Comparison of ENCODE assay signal across 18 cellular contexts in the genomic region with DNA sequence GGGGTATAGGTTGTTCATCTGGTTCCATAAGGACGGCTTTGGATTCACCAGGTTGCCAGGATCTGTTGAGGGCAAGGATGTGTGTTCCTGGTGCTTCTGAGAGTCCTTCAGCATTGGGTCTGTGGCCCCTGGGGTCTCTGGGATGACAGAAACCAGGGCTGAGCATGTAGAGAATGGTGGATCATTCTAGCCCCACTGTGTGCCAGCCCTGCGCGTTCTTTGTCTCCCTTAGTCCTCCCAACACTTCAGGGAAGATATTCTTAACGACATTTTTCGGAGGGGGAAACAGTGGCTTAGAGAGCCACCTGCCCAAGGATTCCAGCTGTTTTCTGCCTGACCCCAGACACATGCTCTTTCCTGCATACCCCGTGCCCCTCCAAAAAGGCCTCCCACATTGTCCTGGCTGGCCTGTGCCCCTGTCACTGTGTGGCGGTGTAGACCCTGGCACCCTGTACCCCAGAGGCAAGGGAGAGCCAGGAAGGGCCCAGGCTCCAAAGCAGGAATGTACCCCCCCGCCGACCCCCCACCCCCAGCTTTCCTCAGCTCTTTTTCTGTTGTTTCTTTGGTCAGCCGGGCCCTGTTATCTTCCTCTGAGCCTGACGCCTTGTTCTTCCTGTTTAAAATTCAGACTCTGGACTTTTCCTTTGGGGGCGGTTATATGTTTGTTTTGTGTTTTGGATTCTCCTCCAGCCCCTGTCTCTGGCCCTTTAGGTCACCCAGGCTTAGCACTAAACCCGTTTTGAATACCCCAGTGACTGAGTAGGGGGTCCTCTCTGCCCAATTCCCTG. TPM values are rescaled to one million over a fixed set of nuclear protein-coding genes. Genes with fewer than 3 reads are reported as not detected.
DNase-seq lines count a peak whose midpoint lies in the region; ATAC-seq and TF ChIP-seq lines count a peak whose summit lies in the region.
"Had no signal": no experiment of that assay in that cellular context is flagged by ENCODE, and none has a peak within 500 bp of the region (broad histone marks: within the 10 kb centered on the region; RNA-seq: fewer than 3 reads in every experiment).

No MANE protein-coding gene starts in this region.

- H3K79me2 ChIP-seq in hepatocyte: no peaks in the 10 kb centered on the region

- ATAC-seq in HG02678 (IDR thresholded peaks at IDR 0.05; ENCODE audit: unreplicated experiment): no peak
- ATAC-seq: body of pancreas had no signal

- intact Hi-C loops in ascending aorta (cut with DNase I): no loop called here

- POLR2A ChIA-PET in AG04450 (lab: Yijun Ruan, JAX): interaction anchor here (0.9 kb wide), 1 partner anchor 56 kb away, joined by 5 read pairs; no protein-coding TSS in a partner anchor

- no peaks in the 10 kb centered on the region for H3K9me3 Mint-ChIP-seq in activated naive CD8-positive, alpha-beta T cell treated with anti-CD3 and anti-CD28 coated beads for 36 hours
- H3K9me3 Mint-ChIP-seq: activated B cell treated with CpG ODN at 0.5 μM for 24 hours had no signal

- H3K4me3 Mint-ChIP-seq in activated naive CD8-positive, alpha-beta T cell treated with anti-CD3 and anti-CD28 coated beads for 36 hours: no peak overlapping the region
- H3K4me3 Mint-ChIP-seq: activated B cell treated with CpG ODN at 0.5 μM for 24 hours had no signal

- H4K20me1 ChIP-seq in hepatocyte (ENCODE audit: insufficient read depth, poor library complexity, severe bottlenecking): no peaks in the 10 kb centered on the region

- DNase-seq in AG04450 (ENCODE audit: low read depth, low spot score) (no peak), ascending aorta (ENCODE audit: low spot score in 2 of 2) (no peak), hepatocyte (ENCODE audit: low spot score) (peak; percentile 24), NCI-H748 (lab: John Stamatoyannopoulos, UW; ENCODE audit: unreplicated experiment) (no peak), NCI-H1048 (lab: John Stamatoyannopoulos, UW) (no peak)
- no peak for DNase-seq in activated naive CD8-positive, alpha-beta T cell treated with anti-CD3 and anti-CD28 coated beads for 36 hours
- DNase-seq: activated B cell treated with CpG ODN at 0.5 μM for 24 hours; activated gamma-delta T cell treated with Interleukin-2 at 50 U/mL for 16 hours; body of pancreas; foreskin melanocyte; Kasumi-1; NCI-H1694; NCI-H510A; posterior cingulate gyrus; stimulated activated CD4-positive, alpha-beta T cell treated with anti-CD3 and anti-CD28 coated beads, Interleukin-15, amount 100 ng/mL, for 24 hours; SW 1271 had no signal

- no peak overlapping the region for H3K4me2 ChIP-seq in hepatocyte

- H3K9me3 ChIP-seq in AG04450 (ENCODE audit: control insufficient read depth, insufficient read depth, low read length) (no peaks in the 10 kb centered on the region), ascending aorta (no peaks in the 10 kb centered on the region), hepatocyte (ENCODE audit: low read depth) (no peaks in the 10 kb centered on the region), neuron (ENCODE audit: low read length) (no peaks in the 10 kb centered on the region)
- H3K9me3 ChIP-seq: body of pancreas had no signal

- WGBS in hepatocyte (ENCODE audit: low lambda C conversion rate, missing lambda C conversion rate): 55% methylated on average over 13 of the region's 13 CpGs

- no peaks in the 10 kb centered on the region for H3K9me2 ChIP-seq in hepatocyte (replicated peaks; ENCODE audit: insufficient read depth)

- no peaks in the 10 kb centered on the region for H3K36me3 ChIP-seq in ascending aorta
- no peaks in the 10 kb centered on the region for H3K36me3 ChIP-seq in hepatocyte (replicated peaks; ENCODE audit: insufficient read depth, low read depth)
- no peaks in the 10 kb centered on the region for H3K36me3 ChIP-seq in neuron (ENCODE audit: insufficient read depth, low read length)

- H2AFZ ChIP-seq in hepatocyte (peak overlapping the region; percentile 56), neuron (ENCODE audit: low read depth, low read length) (peak overlapping the region; percentile 74)

- H3K27ac Mint-ChIP-seq in activated naive CD8-positive, alpha-beta T cell treated with anti-CD3 and anti-CD28 coated beads for 36 hours: no peak overlapping the region
- H3K27ac Mint-ChIP-seq: activated B cell treated with CpG ODN at 0.5 μM for 24 hours had no signal

- no peaks in the 10 kb centered on the region for H3K27me3 Mint-ChIP-seq in activated naive CD8-positive, alpha-beta T cell treated with anti-CD3 and anti-CD28 coated beads for 36 hours

- H3K27me3 ChIP-seq in AG04450 (ENCODE audit: control insufficient read depth, insufficient read depth, low read length) (no peaks in the 10 kb centered on the region), ascending aorta (no peaks in the 10 kb centered on the region), hepatocyte (no peaks in the 10 kb centered on the region), neuron (ENCODE audit: insufficient read depth, low read length) (no peaks in the 10 kb centered on the region)
- H3K27me3 ChIP-seq: body of pancreas had no signal

- CTCF ChIA-PET in AG04450 (lab: Charles Lee): interaction anchor here (0.5 to 1.4 kb wide), 4 partner anchors 24 to 40 kb away, joined by 3 to 7 read pairs (median 4); no protein-coding TSS in a partner anchor

- H3K4me1 ChIP-seq in ascending aorta (peaks cover 3 to 15% of the 10 kb centered on the region in 2 donors), hepatocyte (ENCODE audit: insufficient read depth) (peaks cover 16% of the 10 kb centered on the region), neuron (ENCODE audit: insufficient read depth, low read length) (peaks cover 12% of the 10 kb centered on the region)

- no peak overlapping the region for H3K4me3 ChIP-seq in AG04450 (ENCODE audit: low read depth, low read length)
- no peak overlapping the region for H3K4me3 ChIP-seq in ascending aorta
- H3K4me3 ChIP-seq in hepatocyte: no peak overlapping the region
- H3K4me3 ChIP-seq in neuron (ENCODE audit: low read length): no peak overlapping the region
- H3K4me3 ChIP-seq: body of pancreas had no signal

- H3K27ac ChIP-seq in AG04450 (ENCODE audit: low read depth, low read length): peak overlapping the region; percentile 52
- peak overlapping the region; percentile 21 to 69 for H3K27ac ChIP-seq in ascending aorta
- H3K27ac ChIP-seq in hepatocyte: peak overlapping the region; percentile 67
- H3K27ac ChIP-seq: body of pancreas had no signal

- H3K36me3 Mint-ChIP-seq in activated naive CD8-positive, alpha-beta T cell treated with anti-CD3 and anti-CD28 coated beads for 36 hours: no peaks in the 10 kb centered on the region

- no peaks in the 10 kb centered on the region for H3K4me1 Mint-ChIP-seq in activated naive CD8-positive, alpha-beta T cell treated with anti-CD3 and anti-CD28 coated beads for 36 hours
- H3K4me1 Mint-ChIP-seq: activated B cell treated with CpG ODN at 0.5 μM for 24 hours had no signal

- no peak for TF ChIP-seq CTCF in AG04450 (IDR thresholded peaks at IDR 0.05; ENCODE audit: low read depth, low read length)
- no peak for TF ChIP-seq CTCF in ascending aorta (IDR thresholded peaks at IDR 0.05)
- TF ChIP-seq CTCF in hepatocyte (IDR thresholded peaks at IDR 0.05; ENCODE audit: poor library complexity): no peak

RNA-seq across cellular contexts. Expression of a gene that starts 57.8 kb away (rescaled TPM):
- 1.8 and 2.2 TPM in 2 replicates for polyA plus RNA-seq in AG04450 (2011; rRNA removed)
- polyA minus RNA-seq in AG04450 (2011; rRNA and poly(A)+ RNA removed): 4.9 and 6.2 TPM in 2 replicates
- 140 TPM for total RNA-seq in ascending aorta
- 26.4 and 35.4 TPM in 2 replicates for total RNA-seq in hepatocyte
- 24.2 and 26.6 TPM in 2 replicates for polyA plus RNA-seq in hepatocyte
- total RNA-seq in activated naive CD8-positive, alpha-beta T cell treated with anti-CD3 and anti-CD28 coated beads for 36 hours: under 1 TPM; 0.04 to 0.10 TPM

Comparison
In these comparisons a context has a peak if more than half of its experiments do, and no peak if none do; other contexts are left out.
1. RNA of a gene that starts 57.8 kb away (total RNA-seq): 140 TPM in ascending aorta (single experiment) and 26.4 to 35.4 TPM in hepatocyte; 0.04 to 0.10 TPM in activated naive CD8-positive, alpha-beta T cell treated with anti-CD3 and anti-CD28 coated beads for 36 hours; every median in the first group is over 10 times any median in the second.
2. Peak in every context shown above with its lines, with median percentiles within 50 percentile points of each other: H3K27ac ChIP-seq.